Comparison of ENCODE assay signal across 12 cellular contexts in the genomic region with DNA sequence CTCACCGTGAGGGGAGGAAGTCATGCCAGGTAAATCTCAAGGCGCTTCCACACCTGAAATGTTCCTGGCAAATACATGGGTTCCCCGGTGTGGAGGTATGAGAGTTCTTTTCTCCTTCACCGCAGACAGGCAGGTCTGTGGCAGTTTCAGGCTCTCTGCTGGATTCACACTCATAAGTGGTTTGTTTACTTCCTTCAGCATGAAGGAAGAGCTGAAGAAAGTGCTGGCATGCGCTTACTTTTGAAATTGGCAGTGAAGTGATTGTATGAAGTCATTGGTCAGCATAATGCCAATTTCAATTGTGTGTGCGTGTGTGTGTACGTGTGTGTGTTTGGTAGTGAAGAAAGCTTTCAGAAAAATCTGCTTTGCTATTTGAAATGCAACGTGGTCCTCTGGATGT. TPM values are rescaled to one million over a fixed set of nuclear protein-coding genes. Genes with fewer than 3 reads are reported as not detected.
DNase-seq lines count a peak whose midpoint lies in the region; ATAC-seq and TF ChIP-seq lines count a peak whose summit lies in the region.
"Had no signal": no experiment of that assay in that cellular context is flagged by ENCODE, and none has a peak within 500 bp of the region (broad histone marks: within the 10 kb centered on the region; RNA-seq: fewer than 3 reads in every experiment).

No MANE protein-coding gene starts in this region.

- no peaks in the 10 kb centered on the region for H3K36me3 ChIP-seq in colonic mucosa
- H3K36me3 ChIP-seq in left lung = no peaks in the 10 kb centered on the region
- no peaks in the 10 kb centered on the region for H3K36me3 ChIP-seq in thoracic aorta

- intact Hi-C loops in colonic mucosa (cut with DNase I) (no loop called here), left lung (cut with DNase I) (no loop called here)

- H3K4me1 ChIP-seq in colonic mucosa (peaks cover 4% of the 10 kb centered on the region), left lung (peaks cover 0 to 26% of the 10 kb centered on the region in 2 donors), thoracic aorta (ENCODE audit: control insufficient read depth in 1 of 2, low read depth in 2 of 2) (peaks cover 3 to 22% of the 10 kb centered on the region in 2 donors)

- H3K9me3 ChIP-seq in colonic mucosa (no peaks in the 10 kb centered on the region), left lung (no peaks in the 10 kb centered on the region), thoracic aorta (no peaks in the 10 kb centered on the region)

- DNase-seq in NCI-H2227 (lab: John Stamatoyannopoulos, UW; ENCODE audit: unreplicated experiment) (peak; percentile 29), NCI-H2227 treated with DMSO at 0.1 percent for 48 hours (lab: John Stamatoyannopoulos, UW) (no peak), colonic mucosa (peak; percentile 26), left lung (no peak), thoracic aorta (ENCODE audit: low spot score) (no peak), cortex of kidney (lab: John Stamatoyannopoulos, UW) (no peak)
- DNase-seq: GDM1; NCI-H1436 treated with DMSO at 0.1 percent for 48 hours; stimulated activated CD4-positive, alpha-beta T cell treated with anti-CD3 and anti-CD28 coated beads, Interleukin-15, amount 100 ng/mL, for 24 hours had no signal

- peak overlapping the region in 1 of 2 donors; percentile 2 for H3K9ac ChIP-seq in colonic mucosa (ENCODE audit: low read depth in 2 of 2, low read length in 2 of 2)

- H3K27ac ChIP-seq in colonic mucosa (no peak overlapping the region), left lung (peak overlapping the region in 1 of 2 donors; percentile 44), thoracic aorta (peak overlapping the region in 1 of 2 donors; percentile 2)
- H3K27ac ChIP-seq: HL-60 had no signal

- no peaks in the 10 kb centered on the region for H3K27me3 ChIP-seq in colonic mucosa
- H3K27me3 ChIP-seq in left lung = no peaks in the 10 kb centered on the region
- no peaks in the 10 kb centered on the region for H3K27me3 ChIP-seq in thoracic aorta (replicated peaks; ENCODE audit: insufficient read depth)

- no peak for TF ChIP-seq CTCF in colonic mucosa (IDR thresholded peaks at IDR 0.05)
- no peak for TF ChIP-seq CTCF in left lung (IDR thresholded peaks at IDR 0.05)
- TF ChIP-seq CTCF in thoracic aorta (IDR thresholded peaks at IDR 0.05) = no peak

- ATAC-seq in left lung (peak; percentile 71), thoracic aorta (ENCODE audit: insufficient number of reproducible peaks, low FRiP score, low read depth) (peak; percentile 14), HG03139 (IDR thresholded peaks at IDR 0.05; ENCODE audit: unreplicated experiment) (no peak), GM18498 (IDR thresholded peaks at IDR 0.05; ENCODE audit: unreplicated experiment) (no peak)

- H3K4me3 ChIP-seq in colonic mucosa = no peak overlapping the region
- H3K4me3 ChIP-seq in left lung = no peak overlapping the region
- H3K4me3 ChIP-seq in thoracic aorta = no peak overlapping the region

RNA-seq across cellular contexts. Expression of gene RNF144A, which starts 43.4 kb away (rescaled TPM):
- 10 to 100 TPM; 13.9 to 22.6 TPM for total RNA-seq in colonic mucosa
- 10 to 100 TPM in 1 of 2 donors, 1 to 10 TPM in 1; 9.9 to 11.4 TPM for total RNA-seq in left lung
- 1 to 10 TPM; 3.4 to 6.2 TPM for total RNA-seq in thoracic aorta

Comparison
In these comparisons a context has a peak if more than half of its experiments do, and no peak if none do; other contexts are left out.
1. DNase-seq: peak in NCI-H2227 (single experiment) and colonic mucosa (single experiment); none in NCI-H2227 treated with DMSO at 0.1 percent for 48 hours (single experiment), left lung (0 of 2), thoracic aorta (single experiment) and cortex of kidney (single experiment).
2. ATAC-seq: peak in left lung (single experiment) and thoracic aorta (single experiment); none in HG03139 (single experiment) and GM18498 (single experiment).